In genomic region chr7:137609500-137609899, GRCh38 we compare ENCODE assay signal across 1 cellular context.
TF ChIP-seq lines count a peak whose summit lies in the region.

No MANE protein-coding gene starts in this region.

TF ChIP-seq in H1, 55 proteins besides CTCF, POLR2A, EP300 and RAD21:
- no peak for TF ChIP-seq RFX5 (IDR thresholded peaks at IDR 0.05; ENCODE audit: borderline replicate concordance, low read depth, low read length)
- TF ChIP-seq, protein P1, sequence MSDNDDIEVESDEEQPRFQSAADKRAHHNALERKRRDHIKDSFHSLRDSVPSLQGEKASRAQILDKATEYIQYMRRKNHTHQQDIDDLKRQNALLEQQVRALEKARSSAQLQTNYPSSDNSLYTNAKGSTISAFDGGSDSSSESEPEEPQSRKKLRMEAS (IDR thresholded peaks at IDR 0.05), result peak; percentile 42; the same call in 1 of the 2 replicates
TF ChIP-seq in H1: peak in this region for 1.
